In the genomic region with DNA sequence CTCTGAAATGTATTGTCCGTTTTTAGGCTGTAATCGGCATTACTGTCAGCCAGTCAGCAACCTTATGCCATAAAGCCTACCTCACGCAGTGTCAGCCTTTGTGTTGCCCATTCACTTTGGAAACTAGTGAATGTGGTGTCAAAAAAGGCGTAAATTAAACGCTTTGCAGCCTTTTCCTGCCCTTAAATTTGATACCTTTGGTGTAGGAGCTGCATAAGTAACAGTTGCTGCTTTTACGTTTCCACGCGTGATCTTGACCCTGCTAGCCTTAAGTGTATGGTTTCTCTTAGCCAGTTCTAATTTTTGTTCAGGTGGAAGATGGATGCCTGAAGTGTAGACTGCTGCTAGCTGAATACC, we compare ENCODE assay signal across 8 cellular contexts.
A peak's percentile ranks its signal among the peaks of the same experiment; 100 is the strongest.
DNase-seq lines count a peak whose midpoint lies in the region; ATAC-seq and TF ChIP-seq lines count a peak whose summit lies in the region.

No MANE protein-coding gene starts in this region.

- H3K4me3 ChIP-seq in astrocyte of the spinal cord (ENCODE audit: low read depth, low read length) (peak overlapping the region; percentile 98), lower lobe of right lung (peak overlapping the region; percentile 92), urinary bladder (ENCODE audit: low read depth, low read length) (peak overlapping the region; percentile 67)

- intact Hi-C loops in lower lobe of right lung (cut with DNase I), result no loop called here

- H3K9me3 ChIP-seq in lower lobe of right lung, result no peaks in the 10 kb centered on the region

- peak overlapping the region; percentile 88 for H3K4me3 Mint-ChIP-seq in activated naive CD4-positive, alpha-beta T cell treated with anti-CD3 and anti-CD28 coated beads, Interleukin-2, amount 10 ng/mL, durations not matched to agents 7 days and 5 days

- H3K4me1 ChIP-seq in lower lobe of right lung (peaks cover 25% of the 10 kb centered on the region), urinary bladder (ENCODE audit: insufficient read depth) (no peaks in the 10 kb centered on the region)

- H3K9me3 Mint-ChIP-seq in activated naive CD4-positive, alpha-beta T cell treated with anti-CD3 and anti-CD28 coated beads, Interleukin-2, amount 10 ng/mL, durations not matched to agents 7 days and 5 days, result no peaks in the 10 kb centered on the region

- no peaks in the 10 kb centered on the region for H3K27me3 ChIP-seq in lower lobe of right lung (ENCODE audit: low read depth)

- under 1% methylated on average over 8 of the region's 8 CpGs for WGBS in urinary bladder

- in situ Hi-C loops in astrocyte of the spinal cord (cut with HindIII; ENCODE audit: low sequenced_read_pairs), result no loop called here

- DNase-seq in activated naive CD4-positive, alpha-beta T cell treated with anti-CD3 and anti-CD28 coated beads, Interleukin-2, amount 10 ng/mL, durations not matched to agents 7 days and 5 days, result no peak
- DNase-seq in activated naive CD4-positive, alpha-beta T cell (lab: John Stamatoyannopoulos, UW), result no peak
- DNase-seq in astrocyte of the spinal cord (ENCODE audit: low read depth, low spot score) (no peak), lower lobe of right lung (no peak), GM20000 (ENCODE audit: low spot score) (no peak)

- CTCF ChIA-PET in activated naive CD4-positive, alpha-beta T cell treated with anti-CD3 and anti-CD28 coated beads, Interleukin-2, amount 10 ng/mL, durations not matched to agents 7 days and 5 days (lab: Charles Lee), result interaction anchor here (0.9 to 5.7 kb wide), 4 partner anchors 9 to 630 kb away, joined by 3 to 29 read pairs (median 5); no protein-coding TSS in a partner anchor

- H3K36me3 Mint-ChIP-seq in activated naive CD4-positive, alpha-beta T cell treated with anti-CD3 and anti-CD28 coated beads, Interleukin-2, amount 10 ng/mL, durations not matched to agents 7 days and 5 days, result peaks cover 32% of the 10 kb centered on the region

- peaks cover 42% of the 10 kb centered on the region for H3K36me3 ChIP-seq in lower lobe of right lung
- H3K36me3 ChIP-seq in urinary bladder (ENCODE audit: insufficient read depth), result peaks cover 5% of the 10 kb centered on the region

- H3K27ac ChIP-seq in lower lobe of right lung (peak overlapping the region; percentile 84), urinary bladder (ENCODE audit: low read depth) (peak overlapping the region; percentile 68)

- H3K4me1 Mint-ChIP-seq in activated naive CD4-positive, alpha-beta T cell treated with anti-CD3 and anti-CD28 coated beads, Interleukin-2, amount 10 ng/mL, durations not matched to agents 7 days and 5 days, result peaks cover 28% of the 10 kb centered on the region

- ATAC-seq in lower lobe of right lung, result peak in 1 of 2 donors; percentile 2
- ATAC-seq in HG03378 (IDR thresholded peaks at IDR 0.05; ENCODE audit: unreplicated experiment), result no peak
- ATAC-seq in HG03025 (IDR thresholded peaks at IDR 0.05; ENCODE audit: low FRiP score, unreplicated experiment), result no peak

- H3K27ac Mint-ChIP-seq in activated naive CD4-positive, alpha-beta T cell treated with anti-CD3 and anti-CD28 coated beads, Interleukin-2, amount 10 ng/mL, durations not matched to agents 7 days and 5 days, result peak overlapping the region; percentile 90

- TF ChIP-seq CTCF in astrocyte of the spinal cord (IDR thresholded peaks at IDR 0.05; ENCODE audit: low read depth, low read length) (no peak), lower lobe of right lung (IDR thresholded peaks at IDR 0.05) (no peak), GM20000 (IDR thresholded peaks at IDR 0.05; ENCODE audit: extremely low read depth, missing control alignments) (no peak)

- H3K27me3 Mint-ChIP-seq in activated naive CD4-positive, alpha-beta T cell treated with anti-CD3 and anti-CD28 coated beads, Interleukin-2, amount 10 ng/mL, durations not matched to agents 7 days and 5 days, result peaks cover 17% of the 10 kb centered on the region
